Comparison of ENCODE assay signal across 20 cellular contexts in genomic region chr6:129146836-129147366, GRCh38.
"Had no signal": no experiment of that assay in that cellular context is flagged by ENCODE, and none has a peak within 500 bp of the region (broad histone marks: within the 10 kb centered on the region; RNA-seq: fewer than 3 reads in every experiment).

No MANE protein-coding gene starts in this region.

- H3K27me3 ChIP-seq: dorsolateral prefrontal cortex, gastroesophageal sphincter, ovary, spleen, upper lobe of right lung had no signal

- H3K27ac Mint-ChIP-seq: activated T-helper 17 cell treated with anti-CD3 and anti-CD28 coated beads, Interleukin-2, amount 50 U/mL, for 72 hours; endodermal cell; natural killer cell; stimulated activated naive CD8-positive, alpha-beta T cell treated with anti-CD3 and anti-CD28 coated beads, Interleukin-15, amount 100 ng/mL, for 72 hours had no signal

- H3K36me3 ChIP-seq: ovary, spleen, upper lobe of right lung had no signal

- H3K9me3 ChIP-seq: gastroesophageal sphincter, ovary, spleen, thoracic aorta, upper lobe of right lung had no signal

- H3K4me3 ChIP-seq: dorsolateral prefrontal cortex, gastroesophageal sphincter, ovary, spleen, thoracic aorta, upper lobe of right lung had no signal

- ATAC-seq: activated T-helper 17 cell treated with anti-CD3 and anti-CD28 coated beads, Interleukin-2, amount 50 U/mL, for 72 hours; gastroesophageal sphincter; left ventricle myocardium superior; natural killer cell; sciatic nerve; stimulated activated naive CD8-positive, alpha-beta T cell treated with anti-CD3 and anti-CD28 coated beads, Interleukin-15, amount 100 ng/mL, for 72 hours; upper lobe of right lung had no signal

- H3K4me1 ChIP-seq: gastroesophageal sphincter, spleen, upper lobe of right lung had no signal

- H3K9me3 Mint-ChIP-seq: activated T-helper 17 cell treated with anti-CD3 and anti-CD28 coated beads, Interleukin-2, amount 50 U/mL, for 72 hours; endodermal cell; natural killer cell; stimulated activated naive CD8-positive, alpha-beta T cell treated with anti-CD3 and anti-CD28 coated beads, Interleukin-15, amount 100 ng/mL, for 72 hours had no signal

- H3K36me3 Mint-ChIP-seq: natural killer cell had no signal

- H3K4me3 Mint-ChIP-seq: activated T-helper 17 cell treated with anti-CD3 and anti-CD28 coated beads, Interleukin-2, amount 50 U/mL, for 72 hours; endodermal cell; natural killer cell; stimulated activated naive CD8-positive, alpha-beta T cell treated with anti-CD3 and anti-CD28 coated beads, Interleukin-15, amount 100 ng/mL, for 72 hours had no signal

- H3K27me3 Mint-ChIP-seq: activated T-helper 17 cell treated with anti-CD3 and anti-CD28 coated beads, Interleukin-2, amount 50 U/mL, for 72 hours; stimulated activated naive CD8-positive, alpha-beta T cell treated with anti-CD3 and anti-CD28 coated beads, Interleukin-15, amount 100 ng/mL, for 72 hours had no signal

- DNase-seq: activated CD4-positive, alpha-beta T cell treated with anti-CD3 and anti-CD28 coated beads, Interleukin-2, amount 50 U/mL, for 4 hours; activated CD4-positive, CD25-positive, alpha-beta regulatory T cell treated with anti-CD3 and anti-CD28 coated beads, Interleukin-2, amount 50 U/mL, for 72 hours; activated naive CD4-positive, alpha-beta T cell treated with Interleukin-2 at 50 U/mL for 16 hours; activated T-cell treated with anti-CD3 and anti-CD28 coated beads for 4 hours; dorsolateral prefrontal cortex; endodermal cell; erythroblast; islet precursor cell; left ventricle myocardium superior; mesenchymal stem cell; natural killer cell; ovary; spleen; stimulated activated naive CD8-positive, alpha-beta T cell treated with anti-CD3 and anti-CD28 coated beads, Interleukin-15, amount 100 ng/mL, for 72 hours; T1000; upper lobe of right lung had no signal

- H3K4me1 Mint-ChIP-seq: endodermal cell; natural killer cell; stimulated activated naive CD8-positive, alpha-beta T cell treated with anti-CD3 and anti-CD28 coated beads, Interleukin-15, amount 100 ng/mL, for 72 hours had no signal

- H3K27ac ChIP-seq: gastroesophageal sphincter, ovary, spleen, thoracic aorta, upper lobe of right lung had no signal
